In the genomic region with DNA sequence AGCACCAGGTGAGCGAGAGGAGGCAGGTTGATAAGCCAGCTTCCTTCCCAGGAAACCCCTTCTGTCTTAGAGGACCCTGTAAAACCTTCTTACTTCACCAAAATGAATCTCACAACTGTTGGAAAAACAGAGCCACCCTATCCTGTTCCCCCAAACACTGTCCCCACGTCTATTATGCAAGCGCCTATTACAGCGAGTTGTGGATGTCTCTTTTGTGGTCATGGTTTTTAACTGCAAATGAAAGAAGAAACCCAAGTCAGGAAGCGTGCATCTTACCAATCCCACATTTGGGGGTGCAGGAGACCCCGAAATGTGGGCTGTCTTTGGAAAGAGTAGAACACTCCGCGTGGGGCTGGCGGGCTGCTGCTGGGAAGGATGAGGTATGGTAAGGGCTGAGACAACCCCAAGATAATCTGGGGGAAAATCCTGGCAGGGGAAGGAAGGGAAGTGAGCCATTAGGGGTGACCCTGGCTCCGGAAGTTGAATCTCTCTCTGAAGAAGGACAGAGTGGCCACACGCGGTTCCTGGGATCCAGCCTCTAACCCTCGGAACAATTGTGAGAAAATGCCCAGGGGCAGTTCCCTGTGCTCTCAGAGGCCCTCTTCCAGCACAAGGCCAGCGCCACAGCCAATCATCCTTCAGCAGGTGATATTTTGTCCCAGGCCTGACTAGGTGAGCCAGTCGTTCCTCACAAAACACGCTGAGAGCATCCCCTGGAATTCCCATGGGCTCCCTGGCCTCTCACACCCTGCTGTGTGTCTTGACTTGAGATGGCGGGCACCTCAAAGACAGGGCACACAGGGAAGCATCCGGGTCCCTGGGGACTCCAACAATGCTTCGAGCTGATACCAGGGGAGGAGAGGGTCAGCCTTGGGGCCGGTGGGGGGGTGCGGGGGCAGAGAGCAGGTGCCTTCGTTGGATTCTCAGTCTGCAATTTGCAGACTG, we compare ENCODE assay signal across 10 cellular contexts.
DNase-seq lines count a peak whose midpoint lies in the region; ATAC-seq, FAIRE-seq and TF ChIP-seq lines count a peak whose summit lies in the region.
"Had no signal": no experiment of that assay in that cellular context is flagged by ENCODE, and none has a peak within 500 bp of the region (broad histone marks: within the 10 kb centered on the region; RNA-seq: fewer than 3 reads in every experiment).

No MANE protein-coding gene starts in this region.

- H3K9me3 ChIP-seq in esophagus muscularis mucosa (peaks cover 0 to 5% (median 0%) of the 10 kb centered on the region in 4 donors), osteoblast (ENCODE audit: low read depth, low read length) (no peaks in the 10 kb centered on the region)

- no peak for TF ChIP-seq EP300 in esophagus muscularis mucosa (IDR thresholded peaks at IDR 0.05)

- H2AFZ ChIP-seq in osteoblast (ENCODE audit: low read length): no peak overlapping the region

- H3K36me3 ChIP-seq in esophagus muscularis mucosa (no peaks in the 10 kb centered on the region), osteoblast (ENCODE audit: insufficient read depth, low read length) (no peaks in the 10 kb centered on the region)

- no peaks in the 10 kb centered on the region for H3K79me2 ChIP-seq in osteoblast (ENCODE audit: insufficient read depth, low read length)

- intact Hi-C loops in esophagus muscularis mucosa (cut with DNase I): no loop called here

- TF ChIP-seq POLR2A in esophagus muscularis mucosa (IDR thresholded peaks at IDR 0.05; ENCODE audit: low read depth): no peak
- no peak for TF ChIP-seq POLR2A in H54 (IDR thresholded peaks at IDR 0.05; ENCODE audit: low read depth, low read length)

- FAIRE-seq in H54 (lab: Jason Lieb, UNC): no peak

- no peaks in the 10 kb centered on the region for H4K20me1 ChIP-seq in osteoblast (ENCODE audit: insufficient read depth, low read length)

- peaks cover 0 to 61% (median 0%) of the 10 kb centered on the region in 4 donors for H3K27me3 ChIP-seq in esophagus muscularis mucosa
- H3K27me3 ChIP-seq in osteoblast (ENCODE audit: insufficient read depth, low read length): peaks cover 64% of the 10 kb centered on the region

- H3K4me2 ChIP-seq in osteoblast (ENCODE audit: insufficient read depth, low read length): no peak overlapping the region

- 71% methylated on average over 22 of the region's 22 CpGs for WGBS in esophagus muscularis mucosa

- no peak for ATAC-seq in GM18511 (IDR thresholded peaks at IDR 0.05; ENCODE audit: unreplicated experiment)
- ATAC-seq in GM19328 (IDR thresholded peaks at IDR 0.05; ENCODE audit: unreplicated experiment): no peak

- DNase-seq in GM10266 (ENCODE audit: extremely low spot score) (peak; percentile 35), NCI-H82 (lab: John Stamatoyannopoulos, UW) (peak; percentile 74), esophagus muscularis mucosa (ENCODE audit: extremely low spot score) (peak; percentile 95), osteoblast (ENCODE audit: insufficient read length, low spot score, missing footprints) (peak; percentile 77), H54 (ENCODE audit: insufficient read length, low spot score) (no peak), HCEC 1CT (no peak)
- DNase-seq: NCI-H2107, T1000 had no signal

- no peak overlapping the region for H3K4me3 ChIP-seq in esophagus muscularis mucosa
- no peak overlapping the region for H3K4me3 ChIP-seq in osteoblast (ENCODE audit: insufficient read depth, low read length)

- TF ChIP-seq CTCF in GM10266 (IDR thresholded peaks at IDR 0.05; ENCODE audit: control insufficient read depth, insufficient read depth, low read depth, missing control alignments): no peak
- no peak for TF ChIP-seq CTCF in esophagus muscularis mucosa (IDR thresholded peaks at IDR 0.05)
- no peak for TF ChIP-seq CTCF in osteoblast (IDR thresholded peaks at IDR 0.05; ENCODE audit: extremely low read depth, low read depth, low read length)

- H3K4me1 ChIP-seq in esophagus muscularis mucosa: no peaks in the 10 kb centered on the region
- no peaks in the 10 kb centered on the region for H3K4me1 ChIP-seq in osteoblast (ENCODE audit: insufficient read depth, low read length)

- no peak overlapping the region for H3K27ac ChIP-seq in esophagus muscularis mucosa (replicated peaks in 1 of 4)
- no peak overlapping the region for H3K27ac ChIP-seq in osteoblast (ENCODE audit: low read depth, low read length)

Comparison
In these comparisons a context has a peak if more than half of its experiments do, and no peak if none do; other contexts are left out.
1. DNase-seq: peak in GM10266 (single experiment), NCI-H82 (single experiment), esophagus muscularis mucosa (single experiment) and osteoblast (single experiment); none in H54 (single experiment) and HCEC 1CT (single experiment).